ENCODE assay signal across 22 cellular contexts in genomic region chr18:39463986-39464385, GRCh38.
DNase-seq lines count a peak whose midpoint lies in the region; ATAC-seq and TF ChIP-seq lines count a peak whose summit lies in the region.
"Had no signal": no experiment of that assay in that cellular context is flagged by ENCODE, and none has a peak within 500 bp of the region (broad histone marks: within the 10 kb centered on the region; RNA-seq: fewer than 3 reads in every experiment).

No MANE protein-coding gene starts in this region.

- no peak overlapping the region for H3K4me3 ChIP-seq in ACC112 (ENCODE audit: low read depth, low read length)
- no peak overlapping the region for H3K4me3 ChIP-seq in GM23248
- no peak overlapping the region for H3K4me3 ChIP-seq in choroid plexus epithelial cell (ENCODE audit: low read depth, low read length)
- H3K4me3 ChIP-seq: BLaER1 treated with 17β-estradiol and CSF1 and Interleukin-3, amounts not matched to agents 10 nM and 100 nM; HAP-1; SJCRH30 had no signal

- no peaks in the 10 kb centered on the region for H3K9me2 ChIP-seq in GM23248 (ENCODE audit: insufficient read depth)

- no peaks in the 10 kb centered on the region for H3K27me3 ChIP-seq in ACC112 (ENCODE audit: insufficient read depth, low read length)
- H3K27me3 ChIP-seq in GM23248 (replicated peaks; ENCODE audit: insufficient read depth) = no peaks in the 10 kb centered on the region
- H3K27me3 ChIP-seq: BLaER1 treated with 17β-estradiol and CSF1 and Interleukin-3, amounts not matched to agents 10 nM and 100 nM; SJCRH30 had no signal

- H3K9ac ChIP-seq in GM23248 = no peak overlapping the region
- H3K9ac ChIP-seq: BLaER1 treated with 17β-estradiol and CSF1 and Interleukin-3, amounts not matched to agents 10 nM and 100 nM; KMS-11 had no signal

- no peaks in the 10 kb centered on the region for H3K36me3 ChIP-seq in ACC112 (ENCODE audit: insufficient read depth, low read length)
- H3K36me3 ChIP-seq in GM23248 (ENCODE audit: low read depth) = no peaks in the 10 kb centered on the region
- H3K36me3 ChIP-seq: BLaER1 treated with 17β-estradiol and CSF1 and Interleukin-3, amounts not matched to agents 10 nM and 100 nM; HAP-1; SJCRH30 had no signal

- in situ Hi-C loops in GM23248 (cut with MboI) = no loop called here

- H2AFZ ChIP-seq in ACC112 (ENCODE audit: low read length, unreplicated experiment) = no peak overlapping the region
- H2AFZ ChIP-seq in GM23248 = no peak overlapping the region

- H4K20me1 ChIP-seq in GM23248 (ENCODE audit: insufficient read depth) = no peaks in the 10 kb centered on the region
- H4K20me1 ChIP-seq: BLaER1 treated with 17β-estradiol and CSF1 and Interleukin-3, amounts not matched to agents 10 nM and 100 nM had no signal

- H3K27ac ChIP-seq in ACC112 (ENCODE audit: low read depth, low read length) (peak overlapping the region; percentile 23; the same call in 1 of the 2 replicates), GM23248 (no peak overlapping the region)
- H3K27ac ChIP-seq: BLaER1 treated with 17β-estradiol and CSF1 and Interleukin-3, amounts not matched to agents 10 nM and 100 nM; KMS-11; RWPE1; SJCRH30 had no signal

- peak; percentile 40 for DNase-seq in GM23248
- DNase-seq in choroid plexus epithelial cell (ENCODE audit: low read depth) = peak; percentile 15
- peak; percentile 37 for DNase-seq in iris pigment epithelial cell (ENCODE audit: low read depth)
- no peak for DNase-seq in GM19240 (ENCODE audit: insufficient read length, low spot score)
- DNase-seq in NK-92 (lab: John Stamatoyannopoulos, UW; ENCODE audit: unreplicated experiment) = no peak
- DNase-seq in DMS79 (lab: John Stamatoyannopoulos, UW) = no peak
- DNase-seq: 8988T; CD8-positive, alpha-beta memory T cell; DMS79 treated with DMSO at 0.1 percent for 48 hours; GF-D8; NCI-H1048; NCI-H2081; NCI-H510A; NCI-H774; PC-3; SJCRH30 had no signal

- no peak for ATAC-seq in GM18502 (IDR thresholded peaks at IDR 0.05; ENCODE audit: poor library complexity, unreplicated experiment)
- ATAC-seq: PC-3 had no signal

- peaks cover 16% of the 10 kb centered on the region; the same call in 1 of the 2 replicates for H3F3A ChIP-seq in GM23248 (ENCODE audit: insufficient read depth)

- peaks cover 19% of the 10 kb centered on the region for H3K4me1 ChIP-seq in ACC112 (ENCODE audit: control insufficient read depth, insufficient read depth, low read length, unreplicated experiment)
- peaks cover 25% of the 10 kb centered on the region for H3K4me1 ChIP-seq in GM23248 (ENCODE audit: insufficient read depth)
- H3K4me1 ChIP-seq: BLaER1 treated with 17β-estradiol and CSF1 and Interleukin-3, amounts not matched to agents 10 nM and 100 nM; HAP-1; SJCRH30 had no signal

- no peaks in the 10 kb centered on the region for H3K9me3 ChIP-seq in GM23248 (ENCODE audit: low read depth)
- H3K9me3 ChIP-seq: HAP-1, SJCRH30 had no signal

- no peak for TF ChIP-seq CTCF in choroid plexus epithelial cell (conservative IDR thresholded peaks at IDR 0.05; ENCODE audit: low read depth, low read length)

- H3K79me2 ChIP-seq in ACC112 (ENCODE audit: control insufficient read depth, insufficient read depth, low read length, unreplicated experiment) (no peaks in the 10 kb centered on the region), GM23248 (ENCODE audit: insufficient read depth) (no peaks in the 10 kb centered on the region)

- H3K4me2 ChIP-seq in GM23248 (ENCODE audit: unreplicated experiment) = no peak overlapping the region
- H3K4me2 ChIP-seq: BLaER1 treated with 17β-estradiol and CSF1 and Interleukin-3, amounts not matched to agents 10 nM and 100 nM; KMS-11 had no signal

Comparison
In these comparisons a context has a peak if more than half of its experiments do, and no peak if none do; other contexts are left out.
1. DNase-seq: peak in GM23248 (single experiment), choroid plexus epithelial cell (single experiment) and iris pigment epithelial cell (single experiment); none in GM19240 (single experiment), NK-92 (single experiment) and DMS79 (single experiment).